In genomic region chr10:72903941-72904446, GRCh38 we compare ENCODE assay signal across 5 cellular contexts. TPM values are rescaled to one million over a fixed set of nuclear protein-coding genes. Genes with fewer than 3 reads are reported as not detected.
"Had no signal": no experiment of that assay in that cellular context is flagged by ENCODE, and none has a peak within 500 bp of the region (broad histone marks: within the 10 kb centered on the region; RNA-seq: fewer than 3 reads in every experiment).

No MANE protein-coding gene starts in this region.

RNA-seq across cellular contexts. Expression of gene OIT3, which starts 10.5 kb away (rescaled TPM):
- total RNA-seq: GM23338, H1, H9, HT-29, IMR-90 had no signal

RNA-seq across cellular contexts. Expression of gene PLA2G12B, which starts 50.6 kb away (rescaled TPM):
- total RNA-seq: GM23338, H1, H9, HT-29, IMR-90 had no signal
